In the genomic region with DNA sequence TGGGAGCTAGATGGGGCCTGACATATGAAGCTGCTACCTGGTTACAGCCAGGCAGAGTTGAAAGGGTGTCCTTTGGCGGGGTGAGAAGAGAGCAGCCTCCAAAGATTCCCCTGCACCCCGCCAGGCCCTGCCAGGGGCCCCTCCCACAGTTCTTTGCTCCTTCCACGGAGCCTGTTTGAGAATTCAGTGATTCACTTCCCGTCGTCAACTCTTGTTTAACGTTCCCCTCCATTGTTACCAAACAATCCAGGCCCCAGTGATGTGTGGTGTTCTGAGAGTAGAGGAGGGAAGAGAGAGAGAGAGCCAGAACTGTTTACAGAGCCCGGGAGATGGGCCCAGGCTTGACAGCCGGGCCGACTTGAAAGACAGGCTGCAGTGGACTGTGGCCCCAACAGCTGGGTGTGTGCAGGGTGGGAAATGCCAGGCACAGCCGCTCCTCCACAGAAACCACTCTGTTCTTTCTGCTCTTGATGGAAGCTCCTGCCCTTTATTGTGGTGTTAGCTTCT, we compare ENCODE assay signal across 8 cellular contexts.
DNase-seq lines count a peak whose midpoint lies in the region; TF ChIP-seq lines count a peak whose summit lies in the region.

No MANE protein-coding gene starts in this region.

- peaks cover 77% of the 10 kb centered on the region for H3K4me1 Mint-ChIP-seq in type B pancreatic cell (ENCODE audit: unreplicated experiment)

- TF ChIP-seq CTCF in type B pancreatic cell (conservative IDR thresholded peaks at IDR 0.05): no peak

- H3K9me3 Mint-ChIP-seq in type B pancreatic cell: no peaks in the 10 kb centered on the region

- H3K4me3 ChIP-seq in SJCRH30 (peak overlapping the region; percentile 10; the same call in 1 of the 2 replicates), duodenal mucosa (ENCODE audit: low read depth in 1 of 2, low read length in 2 of 2) (peak overlapping the region; percentile 14 to 26), mucosa of rectum (ENCODE audit: low read length in 2 of 2) (peak overlapping the region in 1 of 2 donors; percentile 7)

- peaks cover 60% of the 10 kb centered on the region for H3K4me1 ChIP-seq in SJCRH30
- H3K4me1 ChIP-seq in duodenal mucosa (ENCODE audit: control insufficient read depth in 1 of 2, insufficient read depth in 2 of 2, low read length in 2 of 2): peaks cover 54 to 66% of the 10 kb centered on the region in 2 donors
- peaks cover 47 to 56% of the 10 kb centered on the region in 2 donors for H3K4me1 ChIP-seq in mucosa of rectum (ENCODE audit: control insufficient read depth in 2 of 2, insufficient read depth in 2 of 2, low read length in 2 of 2)

- no peaks in the 10 kb centered on the region for H3K9me3 ChIP-seq in SJCRH30 (replicated peaks)
- no peaks in the 10 kb centered on the region for H3K9me3 ChIP-seq in duodenal mucosa (ENCODE audit: control insufficient read depth in 1 of 2, low read length in 2 of 2)
- no peaks in the 10 kb centered on the region for H3K9me3 ChIP-seq in mucosa of rectum (ENCODE audit: control insufficient read depth in 2 of 2, low read length in 2 of 2)

- H3K27ac Mint-ChIP-seq in type B pancreatic cell: peak overlapping the region; percentile 98

- H3K9ac ChIP-seq in duodenal mucosa (ENCODE audit: low read depth in 1 of 2, low read length in 2 of 2): peak overlapping the region; percentile 31 to 35
- H3K9ac ChIP-seq in mucosa of rectum (ENCODE audit: low read depth in 1 of 2, low read length in 2 of 2): peak overlapping the region; percentile 26 to 34

- H3K27ac ChIP-seq in SJCRH30 (peak overlapping the region; percentile 82), duodenal mucosa (ENCODE audit: low read depth, low read length) (peak overlapping the region; percentile 44), mucosa of rectum (ENCODE audit: low read depth in 2 of 2, low read length in 2 of 2) (peak overlapping the region; percentile 78 to 86)

- peak; percentile 88 for DNase-seq in EH (ENCODE audit: low read depth)
- peak; percentile 85 to 88 for DNase-seq in SJCRH30
- no peak for DNase-seq in type B pancreatic cell (ENCODE audit: extremely low spot score, unreplicated experiment)
- DNase-seq in NCI-H748 treated with DMSO at 0.1 percent for 48 hours (lab: John Stamatoyannopoulos, UW): no peak
- no peak for DNase-seq in NCI-H446 (lab: John Stamatoyannopoulos, UW)
- no peak for DNase-seq in erythroblast (lab: John Stamatoyannopoulos, UW)

- H3K27me3 Mint-ChIP-seq in type B pancreatic cell: no peaks in the 10 kb centered on the region

- no peak for TF ChIP-seq POLR2A in erythroblast (IDR thresholded peaks at IDR 0.05; ENCODE audit: low read length)

- H3K36me3 Mint-ChIP-seq in type B pancreatic cell: peaks cover 5% of the 10 kb centered on the region

- H3K36me3 ChIP-seq in SJCRH30 (no peaks in the 10 kb centered on the region), duodenal mucosa (ENCODE audit: control insufficient read depth in 1 of 2, insufficient read depth in 2 of 2, low read length in 2 of 2) (no peaks in the 10 kb centered on the region), mucosa of rectum (ENCODE audit: control insufficient read depth in 2 of 2, insufficient read depth in 2 of 2, low read length in 2 of 2) (no peaks in the 10 kb centered on the region)

- peak overlapping the region; percentile 81 for H3K4me3 Mint-ChIP-seq in type B pancreatic cell

- H3K27me3 ChIP-seq in SJCRH30 (no peaks in the 10 kb centered on the region), duodenal mucosa (ENCODE audit: control insufficient read depth in 1 of 2, insufficient read depth in 2 of 2, low read length in 2 of 2) (no peaks in the 10 kb centered on the region), mucosa of rectum (ENCODE audit: control insufficient read depth in 2 of 2, insufficient read depth in 2 of 2, low read length in 2 of 2) (no peaks in the 10 kb centered on the region)

Comparison
In these comparisons a context has a peak if more than half of its experiments do, and no peak if none do; other contexts are left out.
1. DNase-seq: peak in EH (single experiment) and SJCRH30 (2 of 2); none in type B pancreatic cell (single experiment), NCI-H748 treated with DMSO at 0.1 percent for 48 hours (single experiment), NCI-H446 (0 of 2) and erythroblast (0 of 2).
2. Peak in every context shown above with its lines, with median percentiles within 50 percentile points of each other: H3K27ac ChIP-seq.